2 cellular contexts compared by ENCODE assay signal in the genomic region with DNA sequence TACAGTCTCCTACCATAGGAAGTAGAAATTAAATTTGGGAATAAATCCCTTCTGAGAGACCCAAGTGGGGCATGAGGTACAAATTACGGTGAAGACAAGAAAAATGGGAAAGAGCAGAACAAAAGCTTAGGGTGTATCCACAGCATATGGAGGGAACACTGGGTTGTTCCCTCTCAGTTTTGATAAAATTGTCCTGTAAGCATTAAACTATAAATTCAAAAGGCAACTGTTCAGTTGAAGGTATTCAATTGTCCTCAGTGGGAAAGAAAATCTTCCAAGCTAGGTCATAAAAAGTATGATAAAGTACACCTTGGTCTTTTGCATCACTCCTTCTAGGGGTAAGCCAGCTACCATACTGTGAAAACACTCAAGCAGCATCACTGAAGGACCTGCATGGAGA.
TF ChIP-seq lines count a peak whose summit lies in the region.

No MANE protein-coding gene starts in this region.

TF ChIP-seq in HepG2, 621 proteins besides CTCF, POLR2A, EP300 and RAD21:
- TF ChIP-seq MAFF (IDR thresholded peaks at IDR 0.05; ENCODE audit: low read depth, low read length): peak; percentile 51
- no peak for TF ChIP-seq DNMT3B (CRISPR knock-in tag; conservative IDR thresholded peaks at IDR 0.05)
- TF ChIP-seq POGK (CRISPR knock-in tag; conservative IDR thresholded peaks at IDR 0.05): no peak
- TF ChIP-seq MAFK (conservative IDR thresholded peaks at IDR 0.05 in 1 of 2, IDR thresholded peaks at IDR 0.05 in 1 of 2; ENCODE audit: low read length in 2 of 2): peak; percentile 70 to 72

TF ChIP-seq in H1, 55 proteins besides CTCF, POLR2A, EP300 and RAD21:
- TF ChIP-seq ATF3 (IDR thresholded peaks at IDR 0.05; ENCODE audit: insufficient read depth, low read depth, low read length) (no peak), RBBP5 (IDR thresholded peaks at IDR 0.05; ENCODE audit: borderline replicate concordance, low read depth, low read length) (no peak), SP4 (IDR thresholded peaks at IDR 0.05; ENCODE audit: low read length) (no peak), CHD7 (IDR thresholded peaks at IDR 0.05; ENCODE audit: insufficient replicate concordance, low read length) (no peak), CEBPB (IDR thresholded peaks at IDR 0.05; ENCODE audit: low read depth, low read length) (no peak), PHF8 (conservative IDR thresholded peaks at IDR 0.05; ENCODE audit: low read depth, low read length) (no peak), SIX5 (IDR thresholded peaks at IDR 0.05; ENCODE audit: low read depth, low read length) (no peak), BCL11A (IDR thresholded peaks at IDR 0.05; ENCODE audit: low read depth in 2 of 2, low read length in 2 of 2) (no peak), TCF12 (IDR thresholded peaks at IDR 0.05; ENCODE audit: low read depth, low read length) (no peak), NRF1 (IDR thresholded peaks at IDR 0.05; ENCODE audit: low read depth, low read length) (no peak), EZH2 (IDR thresholded peaks at IDR 0.05; ENCODE audit: low read depth, low read length, severe bottlenecking) (no peak), CBX5 (IDR thresholded peaks at IDR 0.05; ENCODE audit: low read depth, low read length) (no peak), SAP30 (IDR thresholded peaks at IDR 0.05; ENCODE audit: insufficient read depth, insufficient replicate concordance, low read length) (no peak), CHD1 (IDR thresholded peaks at IDR 0.05; ENCODE audit: low read depth, low read length) (no peak), SP2 (IDR thresholded peaks at IDR 0.05; ENCODE audit: low read length) (no peak), JUND (IDR thresholded peaks at IDR 0.05; ENCODE audit: low read length) (no peak)
